Comparison of ENCODE assay signal across 1 cellular context in the genomic region with DNA sequence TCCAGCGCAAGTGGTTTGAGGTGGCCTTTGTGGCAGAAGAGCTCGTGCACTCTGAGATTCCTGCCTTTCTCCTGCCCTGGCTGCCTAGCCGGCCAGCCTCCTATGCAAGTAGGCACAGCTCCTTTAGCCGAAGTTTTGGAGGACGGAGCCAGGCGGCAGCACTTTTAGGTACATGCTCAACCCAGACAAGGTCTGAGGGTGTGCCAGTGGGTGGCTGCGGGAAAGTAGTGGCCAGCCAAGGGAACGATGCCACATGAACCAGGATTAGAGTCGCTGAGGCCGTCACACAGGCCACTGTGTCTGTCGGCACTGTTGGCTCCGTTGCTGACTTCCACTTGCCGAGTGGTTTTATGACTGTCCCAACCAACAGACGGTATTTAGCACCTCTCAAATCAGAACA.
TF ChIP-seq lines count a peak whose summit lies in the region.

No MANE protein-coding gene starts in this region.

TF ChIP-seq in WTC11, 78 proteins besides CTCF, POLR2A, EP300 and RAD21 (continued from another document):
- TF ChIP-seq, protein P1, sequence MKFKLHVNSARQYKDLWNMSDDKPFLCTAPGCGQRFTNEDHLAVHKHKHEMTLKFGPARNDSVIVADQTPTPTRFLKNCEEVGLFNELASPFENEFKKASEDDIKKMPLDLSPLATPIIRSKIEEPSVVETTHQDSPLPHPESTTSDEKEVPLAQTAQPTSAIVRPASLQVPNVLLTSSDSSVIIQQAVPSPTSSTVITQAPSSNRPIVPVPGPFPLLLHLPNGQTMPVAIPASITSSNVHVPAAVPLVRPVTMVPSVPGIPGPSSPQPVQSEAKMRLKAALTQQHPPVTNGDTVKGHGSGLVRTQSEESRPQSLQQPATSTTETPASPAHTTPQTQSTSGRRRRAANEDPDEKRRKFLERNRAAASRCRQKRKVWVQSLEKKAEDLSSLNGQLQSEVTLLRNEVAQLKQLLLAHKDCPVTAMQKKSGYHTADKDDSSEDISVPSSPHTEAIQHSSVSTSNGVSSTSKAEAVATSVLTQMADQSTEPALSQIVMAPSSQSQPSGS (CRISPR knock-in tag; IDR thresholded peaks at IDR 0.05; ENCODE audit: borderline replicate concordance, low read depth): no peak
- TF ChIP-seq NFATC4 (CRISPR knock-in tag; IDR thresholded peaks at IDR 0.05) (no peak), ZNF317 (CRISPR knock-in tag; IDR thresholded peaks at IDR 0.05; ENCODE audit: borderline replicate concordance, low read depth) (no peak)
- TF ChIP-seq, protein P2, sequence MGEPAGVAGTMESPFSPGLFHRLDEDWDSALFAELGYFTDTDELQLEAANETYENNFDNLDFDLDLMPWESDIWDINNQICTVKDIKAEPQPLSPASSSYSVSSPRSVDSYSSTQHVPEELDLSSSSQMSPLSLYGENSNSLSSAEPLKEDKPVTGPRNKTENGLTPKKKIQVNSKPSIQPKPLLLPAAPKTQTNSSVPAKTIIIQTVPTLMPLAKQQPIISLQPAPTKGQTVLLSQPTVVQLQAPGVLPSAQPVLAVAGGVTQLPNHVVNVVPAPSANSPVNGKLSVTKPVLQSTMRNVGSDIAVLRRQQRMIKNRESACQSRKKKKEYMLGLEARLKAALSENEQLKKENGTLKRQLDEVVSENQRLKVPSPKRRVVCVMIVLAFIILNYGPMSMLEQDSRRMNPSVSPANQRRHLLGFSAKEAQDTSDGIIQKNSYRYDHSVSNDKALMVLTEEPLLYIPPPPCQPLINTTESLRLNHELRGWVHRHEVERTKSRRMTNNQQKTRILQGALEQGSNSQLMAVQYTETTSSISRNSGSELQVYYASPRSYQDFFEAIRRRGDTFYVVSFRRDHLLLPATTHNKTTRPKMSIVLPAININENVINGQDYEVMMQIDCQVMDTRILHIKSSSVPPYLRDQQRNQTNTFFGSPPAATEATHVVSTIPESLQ (CRISPR knock-in tag; IDR thresholded peaks at IDR 0.05): no peak
- TF ChIP-seq, protein P3, sequence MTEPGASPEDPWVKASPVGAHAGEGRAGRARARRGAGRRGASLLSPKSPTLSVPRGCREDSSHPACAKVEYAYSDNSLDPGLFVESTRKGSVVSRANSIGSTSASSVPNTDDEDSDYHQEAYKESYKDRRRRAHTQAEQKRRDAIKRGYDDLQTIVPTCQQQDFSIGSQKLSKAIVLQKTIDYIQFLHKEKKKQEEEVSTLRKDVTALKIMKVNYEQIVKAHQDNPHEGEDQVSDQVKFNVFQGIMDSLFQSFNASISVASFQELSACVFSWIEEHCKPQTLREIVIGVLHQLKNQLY (CRISPR knock-in tag; IDR thresholded peaks at IDR 0.05): no peak
